ENCODE assay signal across 10 cellular contexts in genomic region chr3:50602675-50603191, GRCh38. TPM values are rescaled to one million over a fixed set of nuclear protein-coding genes. Genes with fewer than 3 reads are reported as not detected.
DNase-seq lines count a peak whose midpoint lies in the region; FAIRE-seq and TF ChIP-seq lines count a peak whose summit lies in the region.
"Had no signal": no experiment of that assay in that cellular context is flagged by ENCODE, and none has a peak within 500 bp of the region (broad histone marks: within the 10 kb centered on the region; RNA-seq: fewer than 3 reads in every experiment).

No MANE protein-coding gene starts in this region.

- peak overlapping the region; percentile 99 for H3K4me3 Mint-ChIP-seq in activated T-cell treated with anti-CD3 and anti-CD28 coated beads, Interleukin-2, amount 50 U/mL, for 24 hours
- no peak overlapping the region for H3K4me3 Mint-ChIP-seq in brain
- H3K4me3 Mint-ChIP-seq in mesothelial cell of epicardium = peak overlapping the region; percentile 28
- H3K4me3 Mint-ChIP-seq: B cell had no signal

- TF ChIP-seq EP300 in tibial nerve (IDR thresholded peaks at IDR 0.05) = no peak

- no peaks in the 10 kb centered on the region for H3K27me3 ChIP-seq in tibial nerve

- H3K9me3 Mint-ChIP-seq in activated T-cell treated with anti-CD3 and anti-CD28 coated beads, Interleukin-2, amount 50 U/mL, for 24 hours = no peaks in the 10 kb centered on the region
- H3K9me3 Mint-ChIP-seq in brain (no peaks in the 10 kb centered on the region), mesothelial cell of epicardium (no peaks in the 10 kb centered on the region)

- peaks cover 84% of the 10 kb centered on the region for H3K36me3 Mint-ChIP-seq in activated T-cell treated with anti-CD3 and anti-CD28 coated beads, Interleukin-2, amount 50 U/mL, for 24 hours (ENCODE audit: low read depth)
- no peaks in the 10 kb centered on the region for H3K36me3 Mint-ChIP-seq in brain
- peaks cover 2% of the 10 kb centered on the region for H3K36me3 Mint-ChIP-seq in mesothelial cell of epicardium

- H3K4me1 ChIP-seq in tibial nerve = peaks cover 0 to 80% (median 32%) of the 10 kb centered on the region in 4 donors

- TF ChIP-seq CTCF in brain (conservative IDR thresholded peaks at IDR 0.05) (no peak), mesothelial cell of epicardium (IDR thresholded peaks at IDR 0.05; ENCODE audit: unreplicated experiment) (no peak), tibial nerve (IDR thresholded peaks at IDR 0.05) (no peak)

- peaks cover 90% of the 10 kb centered on the region for H3K4me1 Mint-ChIP-seq in activated T-cell treated with anti-CD3 and anti-CD28 coated beads, Interleukin-2, amount 50 U/mL, for 24 hours (ENCODE audit: low read depth)
- peaks cover 28% of the 10 kb centered on the region for H3K4me1 Mint-ChIP-seq in brain
- H3K4me1 Mint-ChIP-seq in mesothelial cell of epicardium = peaks cover 42% of the 10 kb centered on the region

- H3K27ac ChIP-seq in tibial nerve = peak overlapping the region; percentile 86 to 96 (median 92)

- H3K27me3 Mint-ChIP-seq in activated T-cell treated with anti-CD3 and anti-CD28 coated beads, Interleukin-2, amount 50 U/mL, for 24 hours = no peaks in the 10 kb centered on the region
- H3K27me3 Mint-ChIP-seq in brain (peaks cover 6% of the 10 kb centered on the region), mesothelial cell of epicardium (ENCODE audit: low read depth) (no peaks in the 10 kb centered on the region)
- H3K27me3 Mint-ChIP-seq: B cell had no signal

- WGBS in tibial nerve, 2 donors = 72 to 73% methylated on average over 8 of the region's 8 CpGs

- H3K4me3 ChIP-seq in tibial nerve = no peak overlapping the region

- TF ChIP-seq POLR2A in tibial nerve (IDR thresholded peaks at IDR 0.05) (no peak), GM12892 (IDR thresholded peaks at IDR 0.05; ENCODE audit: low read depth, low read length) (no peak)

- no peaks in the 10 kb centered on the region for H3K9me3 ChIP-seq in tibial nerve

- no peak for FAIRE-seq in GM12892 (lab: Jason Lieb, UNC)

- peaks cover 0 to 33% (median 0%) of the 10 kb centered on the region in 3 donors for H3K36me3 ChIP-seq in tibial nerve

- H3K27ac Mint-ChIP-seq in activated T-cell treated with anti-CD3 and anti-CD28 coated beads, Interleukin-2, amount 50 U/mL, for 24 hours = peak overlapping the region; percentile 100
- peak overlapping the region; percentile 38 to 99 (median 95) for H3K27ac Mint-ChIP-seq in brain
- peak overlapping the region; percentile 100 for H3K27ac Mint-ChIP-seq in mesothelial cell of epicardium
- H3K27ac Mint-ChIP-seq: B cell had no signal

- DNase-seq in activated T-cell treated with anti-CD3 and anti-CD28 coated beads, Interleukin-2, amount 50 U/mL, for 24 hours = no peak
- DNase-seq in activated T-cell treated with anti-CD3 and anti-CD28 coated beads, Interleukin-2, amount 50 U/mL, for 48 hours = no peak
- DNase-seq in mesothelial cell of epicardium (ENCODE audit: low spot score in 2 of 2, unreplicated experiment in 2 of 2) = no peak
- DNase-seq in tibial nerve (ENCODE audit: low spot score in 2 of 2) = no peak
- DNase-seq in GM12892 (ENCODE audit: insufficient read length) = no peak
- no peak for DNase-seq in stimulated activated CD4-positive, alpha-beta T cell treated with anti-CD3 and anti-CD28 coated beads, Interleukin-15, amount 100 ng/mL, for 24 hours
- DNase-seq in RPMI8226 = no peak
- DNase-seq: midbrain had no signal

RNA-seq across cellular contexts. Expression of gene CISH, which starts 8.8 kb away (rescaled TPM):
- polyA plus RNA-seq in brain (ENCODE audit: insufficient read depth, low read depth, low replicate concordance) = 2.2 TPM
- total RNA-seq in mesothelial cell of epicardium (15.2 to 16.7 TPM (median 15.2 TPM) in 3 replicates), tibial nerve (10 to 100 TPM in 1 of 4 donors, 1 to 10 TPM in 3; 5.5 to 15.5 (median 5.8) TPM)
- 1.3 TPM for polyA plus RNA-seq in GM12892 (2012; ENCODE audit: missing spikeins)

RNA-seq across cellular contexts. Expression of gene MAPKAPK3, which starts 14.2 kb away (rescaled TPM):
- polyA plus RNA-seq in brain (ENCODE audit: insufficient read depth, low read depth, low replicate concordance) = 11.5 TPM
- total RNA-seq in mesothelial cell of epicardium (33.6 to 36.8 TPM (median 35.9 TPM) in 3 replicates), tibial nerve (10 to 100 TPM; 17.2 to 53.7 (median 18.0) TPM)
- polyA plus RNA-seq in GM12892 (2012; ENCODE audit: missing spikeins) = 9.3 TPM

RNA-seq across cellular contexts. Expression of gene HEMK1, which starts 33.4 kb away (rescaled TPM):
- 12.9 TPM for polyA plus RNA-seq in brain (ENCODE audit: insufficient read depth, low read depth, low replicate concordance)
- total RNA-seq in mesothelial cell of epicardium (32.1 to 34.1 TPM (median 32.8 TPM) in 3 replicates), tibial nerve (10 to 100 TPM in 1 of 4 donors, 1 to 10 TPM in 3; 6.9 to 10.2 (median 8.8) TPM)
- 15.1 TPM for polyA plus RNA-seq in GM12892 (2012; ENCODE audit: missing spikeins)

RNA-seq across cellular contexts. Expression of gene C3orf18, which starts 35.2 kb away (rescaled TPM):
- 13.4 TPM for polyA plus RNA-seq in brain (ENCODE audit: insufficient read depth, low read depth, low replicate concordance)
- total RNA-seq in mesothelial cell of epicardium (12.7 to 15.1 TPM (median 12.8 TPM) in 3 replicates), tibial nerve (10 to 100 TPM; 12.2 to 21.1 (median 19.1) TPM)
- 1.9 TPM for polyA plus RNA-seq in GM12892 (2012; ENCODE audit: missing spikeins)

Comparison
In these comparisons a context has a peak if more than half of its experiments do, and no peak if none do; other contexts are left out.
1. H3K4me3 Mint-ChIP-seq: peak in activated T-cell treated with anti-CD3 and anti-CD28 coated beads, Interleukin-2, amount 50 U/mL, for 24 hours (single experiment) and mesothelial cell of epicardium (single experiment); none in brain (0 of 5).
2. Peak in every context shown above with its lines, with median percentiles within 50 percentile points of each other: H3K27ac Mint-ChIP-seq.